8 cellular contexts compared by ENCODE assay signal in the genomic region with DNA sequence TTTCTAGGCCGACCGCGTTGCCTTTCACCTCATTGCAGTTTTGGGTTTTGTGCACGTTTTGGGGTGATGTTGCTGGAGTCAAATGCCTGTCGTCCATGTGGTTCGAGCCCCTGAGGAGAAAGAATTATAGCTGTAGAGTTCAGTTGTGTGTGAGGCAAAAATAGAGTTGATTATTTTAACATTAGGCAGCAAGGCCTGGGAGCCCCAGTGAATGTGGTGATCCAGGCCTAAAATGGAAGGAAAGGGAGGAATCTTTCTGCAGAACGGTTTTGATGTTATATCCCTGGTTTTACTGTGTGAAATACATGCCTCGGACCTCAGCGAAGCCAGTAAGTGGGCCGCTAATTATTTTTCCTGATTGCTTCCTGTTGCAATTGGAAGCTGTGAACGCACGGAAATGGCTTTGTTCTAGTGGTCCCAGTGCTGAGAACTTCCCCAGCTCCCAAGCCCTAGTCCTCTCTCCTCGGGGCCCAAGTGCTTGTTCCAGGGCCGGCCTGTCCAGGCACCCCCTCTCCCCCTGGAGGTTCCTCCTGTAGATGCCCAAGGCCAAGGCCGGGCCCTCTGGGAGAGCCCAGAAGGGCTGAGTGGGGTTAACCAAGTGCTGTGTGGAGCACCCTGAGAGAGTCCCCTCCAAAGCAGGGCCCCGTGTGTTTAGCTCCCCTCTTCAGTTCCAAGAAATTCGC. TPM values are rescaled to one million over a fixed set of nuclear protein-coding genes. Genes with fewer than 3 reads are reported as not detected.
DNase-seq lines count a peak whose midpoint lies in the region; TF ChIP-seq lines count a peak whose summit lies in the region.

No MANE protein-coding gene starts in this region.

- TF ChIP-seq CTCF in ascending aorta (IDR thresholded peaks at IDR 0.05) (no peak), liver (IDR thresholded peaks at IDR 0.05; ENCODE audit: low read depth, low read length, missing input control) (no peak), GM10266 (IDR thresholded peaks at IDR 0.05; ENCODE audit: control insufficient read depth, insufficient read depth, low read depth, missing control alignments) (no peak)

- WGBS in liver = 12% methylated on average over 17 of the region's 17 CpGs
- WGBS in urinary bladder = 26% methylated on average over 17 of the region's 17 CpGs

- H3K9me3 Mint-ChIP-seq in activated naive CD4-positive, alpha-beta T cell treated with anti-CD3 and anti-CD28 coated beads, Interleukin-2, amount 10 ng/mL, durations not matched to agents 7 days and 5 days = no peaks in the 10 kb centered on the region

- intact Hi-C loops in ascending aorta (cut with DNase I) = loop anchor here (2.0 to 5.0 kb wide), 3 partner anchors 26 to 102 kb away; a partner anchor contains a TSS

- CTCF ChIA-PET in activated naive CD4-positive, alpha-beta T cell treated with anti-CD3 and anti-CD28 coated beads, Interleukin-2, amount 10 ng/mL, durations not matched to agents 7 days and 5 days (lab: Charles Lee) = interaction anchor here (0.7 to 1.0 kb wide), 2 partner anchors 16 to 17 kb away, joined by 3 read pairs; no protein-coding TSS in a partner anchor

- TF ChIP-seq RAD21 in liver (IDR thresholded peaks at IDR 0.05) = no peak

- H3K9me3 ChIP-seq in ascending aorta = no peaks in the 10 kb centered on the region
- no peaks in the 10 kb centered on the region for H3K9me3 ChIP-seq in liver (ENCODE audit: control insufficient read depth in 4 of 4, low read length in 3 of 4)

- peaks cover 55% of the 10 kb centered on the region for H3K4me1 Mint-ChIP-seq in activated naive CD4-positive, alpha-beta T cell treated with anti-CD3 and anti-CD28 coated beads, Interleukin-2, amount 10 ng/mL, durations not matched to agents 7 days and 5 days

- peak overlapping the region; percentile 91 for H3K4me3 Mint-ChIP-seq in activated naive CD4-positive, alpha-beta T cell treated with anti-CD3 and anti-CD28 coated beads, Interleukin-2, amount 10 ng/mL, durations not matched to agents 7 days and 5 days

- H3K27me3 ChIP-seq in ascending aorta = no peaks in the 10 kb centered on the region
- H3K27me3 ChIP-seq in liver (ENCODE audit: control insufficient read depth in 4 of 4, insufficient read depth in 4 of 4, low read length in 3 of 4) = no peaks in the 10 kb centered on the region

- H3K4me3 ChIP-seq in ascending aorta (peak overlapping the region; percentile 86 to 97), liver (ENCODE audit: low read depth in 1 of 3, low read length in 3 of 3) (peak overlapping the region; percentile 45 to 87 (median 87)), urinary bladder (ENCODE audit: low read depth, low read length) (no peak overlapping the region)

- no peak overlapping the region for H3K27ac Mint-ChIP-seq in activated naive CD4-positive, alpha-beta T cell treated with anti-CD3 and anti-CD28 coated beads, Interleukin-2, amount 10 ng/mL, durations not matched to agents 7 days and 5 days

- H3K9ac ChIP-seq in liver (ENCODE audit: low read depth in 1 of 2, low read length in 2 of 2) = peak overlapping the region; percentile 80 to 92

- peaks cover 21 to 33% of the 10 kb centered on the region in 2 donors for H3K4me1 ChIP-seq in ascending aorta
- H3K4me1 ChIP-seq in liver (ENCODE audit: control insufficient read depth in 4 of 4, insufficient read depth in 4 of 4, low read length in 3 of 4) = peaks cover 15 to 35% (median 27%) of the 10 kb centered on the region in 4 donors
- no peaks in the 10 kb centered on the region for H3K4me1 ChIP-seq in urinary bladder (ENCODE audit: insufficient read depth)

- peaks cover 38% of the 10 kb centered on the region for H3K27me3 Mint-ChIP-seq in activated naive CD4-positive, alpha-beta T cell treated with anti-CD3 and anti-CD28 coated beads, Interleukin-2, amount 10 ng/mL, durations not matched to agents 7 days and 5 days

- H3K36me3 ChIP-seq in ascending aorta = no peaks in the 10 kb centered on the region
- no peaks in the 10 kb centered on the region for H3K36me3 ChIP-seq in liver (ENCODE audit: control insufficient read depth in 4 of 4, insufficient read depth in 3 of 4, low read depth in 1 of 4, low read length in 3 of 4)
- no peaks in the 10 kb centered on the region for H3K36me3 ChIP-seq in urinary bladder (ENCODE audit: insufficient read depth)

- H3K27ac ChIP-seq in ascending aorta (peak overlapping the region; percentile 81 to 82), liver (ENCODE audit: low read depth in 1 of 2, low read length in 2 of 2) (peak overlapping the region; percentile 92 to 95), urinary bladder (ENCODE audit: low read depth) (peak overlapping the region; percentile 30)

- peaks cover 3% of the 10 kb centered on the region for H3K36me3 Mint-ChIP-seq in activated naive CD4-positive, alpha-beta T cell treated with anti-CD3 and anti-CD28 coated beads, Interleukin-2, amount 10 ng/mL, durations not matched to agents 7 days and 5 days

- DNase-seq in activated naive CD4-positive, alpha-beta T cell treated with anti-CD3 and anti-CD28 coated beads, Interleukin-2, amount 10 ng/mL, durations not matched to agents 7 days and 5 days = no peak
- no peak for DNase-seq in activated naive CD4-positive, alpha-beta T cell treated with anti-CD3 and anti-CD28 coated beads, Interleukin-2, amount 50 U/mL, for 16 hours
- DNase-seq in ascending aorta (ENCODE audit: low spot score in 2 of 2) (no peak), NCI-H1092 (lab: John Stamatoyannopoulos, UW) (no peak), NCI-H187 (lab: John Stamatoyannopoulos, UW) (no peak), GM10266 (ENCODE audit: extremely low spot score) (no peak)

TF ChIP-seq in liver, 16 proteins besides CTCF, POLR2A, EP300 and RAD21:
- TF ChIP-seq FOXA2 (IDR thresholded peaks at IDR 0.05) (no peak), YY1 (IDR thresholded peaks at IDR 0.05) (no peak), HNF4A (conservative IDR thresholded peaks at IDR 0.05) (no peak), SP1 (IDR thresholded peaks at IDR 0.05) (no peak)
- TF ChIP-seq, protein P1, sequence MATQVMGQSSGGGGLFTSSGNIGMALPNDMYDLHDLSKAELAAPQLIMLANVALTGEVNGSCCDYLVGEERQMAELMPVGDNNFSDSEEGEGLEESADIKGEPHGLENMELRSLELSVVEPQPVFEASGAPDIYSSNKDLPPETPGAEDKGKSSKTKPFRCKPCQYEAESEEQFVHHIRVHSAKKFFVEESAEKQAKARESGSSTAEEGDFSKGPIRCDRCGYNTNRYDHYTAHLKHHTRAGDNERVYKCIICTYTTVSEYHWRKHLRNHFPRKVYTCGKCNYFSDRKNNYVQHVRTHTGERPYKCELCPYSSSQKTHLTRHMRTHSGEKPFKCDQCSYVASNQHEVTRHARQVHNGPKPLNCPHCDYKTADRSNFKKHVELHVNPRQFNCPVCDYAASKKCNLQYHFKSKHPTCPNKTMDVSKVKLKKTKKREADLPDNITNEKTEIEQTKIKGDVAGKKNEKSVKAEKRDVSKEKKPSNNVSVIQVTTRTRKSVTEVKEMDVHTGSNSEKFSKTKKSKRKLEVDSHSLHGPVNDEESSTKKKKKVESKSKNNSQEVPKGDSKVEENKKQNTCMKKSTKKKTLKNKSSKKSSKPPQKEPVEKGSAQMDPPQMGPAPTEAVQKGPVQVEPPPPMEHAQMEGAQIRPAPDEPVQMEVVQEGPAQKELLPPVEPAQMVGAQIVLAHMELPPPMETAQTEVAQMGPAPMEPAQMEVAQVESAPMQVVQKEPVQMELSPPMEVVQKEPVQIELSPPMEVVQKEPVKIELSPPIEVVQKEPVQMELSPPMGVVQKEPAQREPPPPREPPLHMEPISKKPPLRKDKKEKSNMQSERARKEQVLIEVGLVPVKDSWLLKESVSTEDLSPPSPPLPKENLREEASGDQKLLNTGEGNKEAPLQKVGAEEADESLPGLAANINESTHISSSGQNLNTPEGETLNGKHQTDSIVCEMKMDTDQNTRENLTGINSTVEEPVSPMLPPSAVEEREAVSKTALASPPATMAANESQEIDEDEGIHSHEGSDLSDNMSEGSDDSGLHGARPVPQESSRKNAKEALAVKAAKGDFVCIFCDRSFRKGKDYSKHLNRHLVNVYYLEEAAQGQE (IDR thresholded peaks at IDR 0.05) = no peak
- TF ChIP-seq, protein P2, sequence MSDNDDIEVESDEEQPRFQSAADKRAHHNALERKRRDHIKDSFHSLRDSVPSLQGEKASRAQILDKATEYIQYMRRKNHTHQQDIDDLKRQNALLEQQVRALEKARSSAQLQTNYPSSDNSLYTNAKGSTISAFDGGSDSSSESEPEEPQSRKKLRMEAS (IDR thresholded peaks at IDR 0.05) = no peak

RNA-seq across cellular contexts. Expression of a gene that starts 2.0 kb away (rescaled TPM):
- total RNA-seq in ascending aorta = 130 TPM
- 10 to 100 TPM; 53.8 to 99.3 TPM for total RNA-seq in liver
- polyA plus RNA-seq in liver = 10 to 100 TPM; 48.9 to 88.8 TPM
- total RNA-seq in urinary bladder = 30.8 TPM
- 54.8 TPM for polyA plus RNA-seq in urinary bladder

RNA-seq across cellular contexts. Expression of a gene that starts 42.6 kb away (rescaled TPM):
- total RNA-seq in ascending aorta (123 TPM), liver (10 to 100 TPM in 1 of 2 donors, 1 to 10 TPM in 1; 7.8 to 39.8 TPM), urinary bladder (21.7 TPM)
- polyA plus RNA-seq in liver (10 to 100 TPM; 24.2 to 50.3 TPM), urinary bladder (29.0 TPM)

Comparison
In these comparisons a context has a peak if more than half of its experiments do, and no peak if none do; other contexts are left out.
1. H3K27ac ChIP-seq: peak in every context shown above with its lines; median percentile 94 in liver; 82 in ascending aorta; 30 in urinary bladder.